In genomic region chr2:122194546-122194945, GRCh38 we compare ENCODE assay signal across 21 cellular contexts.
"Had no signal": no experiment of that assay in that cellular context is flagged by ENCODE, and none has a peak within 500 bp of the region (broad histone marks: within the 10 kb centered on the region; RNA-seq: fewer than 3 reads in every experiment).

No MANE protein-coding gene starts in this region.

- ATAC-seq: activated T-helper 17 cell treated with anti-CD3 and anti-CD28 coated beads, Interleukin-2, amount 50 U/mL, for 72 hours; body of pancreas; stimulated activated effector memory CD8-positive, alpha-beta T cell treated with anti-CD3 and anti-CD28 coated beads, Interleukin-12 subunit alpha, Interleukin-12 subunit beta, amount 100 ng/mL, for 72 hours had no signal

- H3K4me3 ChIP-seq: body of pancreas, left ventricle myocardium inferior, sigmoid colon, testis had no signal

- H3K4me1 ChIP-seq: body of pancreas, left ventricle myocardium inferior, sigmoid colon, testis had no signal

- H3K9me3 ChIP-seq: body of pancreas, testis had no signal

- DNase-seq: activated CD4-positive, alpha-beta memory T cell treated with anti-CD3 and anti-CD28 coated beads, Interleukin-2, amount 10 ng/mL, durations not matched to agents 7 days and 5 days; activated naive CD4-positive, alpha-beta T cell treated with Interleukin-2 at 50 U/mL for 16 hours; activated naive CD8-positive, alpha-beta T cell treated with anti-CD3 and anti-CD28 coated beads, Interleukin-2, amount 10 ng/mL, durations not matched to agents 7 days and 5 days; activated T-cell treated with anti-CD3 and anti-CD28 coated beads, Interleukin-2, amount 50 U/mL, for 1 hour; amygdala; body of pancreas; central memory CD4-positive, alpha-beta T cell; endodermal cell; foreskin melanocyte; glutamatergic neuron; hypothalamus; kidney; left ventricle myocardium inferior; mammary epithelial cell; nephron progenitor cell; nucleus accumbens; sigmoid colon; stimulated activated CD4-positive, alpha-beta T cell treated with anti-CD3 and anti-CD28 coated beads, Interleukin-4, amount 100 ng/mL, for 24 hours; testis had no signal

- H3K36me3 ChIP-seq: left ventricle myocardium inferior, sigmoid colon had no signal

- H3K27ac ChIP-seq: body of pancreas, left ventricle myocardium inferior, sigmoid colon, testis had no signal

- H3K27me3 ChIP-seq: body of pancreas, sigmoid colon, testis had no signal
